Comparison of ENCODE assay signal across 20 cellular contexts in genomic region chr1:198604973-198605372, GRCh38. TPM values are rescaled to one million over a fixed set of nuclear protein-coding genes. Genes with fewer than 3 reads are reported as not detected.
DNase-seq lines count a peak whose midpoint lies in the region; ATAC-seq, FAIRE-seq and TF ChIP-seq lines count a peak whose summit lies in the region.
"Had no signal": no experiment of that assay in that cellular context is flagged by ENCODE, and none has a peak within 500 bp of the region (broad histone marks: within the 10 kb centered on the region; RNA-seq: fewer than 3 reads in every experiment).

No MANE protein-coding gene starts in this region.

- no TSS peak for BruUV-seq in endothelial cell of umbilical vein (replicated peaks; lab: Mats Ljungman, UMichigan)

- CTCF ChIA-PET in endothelial cell of umbilical vein (lab: Charles Lee): interaction anchor here (1.7 kb wide), 1 partner anchor 10 kb away, joined by 5 read pairs; no protein-coding TSS in a partner anchor

- H3K4me1 Mint-ChIP-seq in stimulated activated effector memory CD8-positive, alpha-beta T cell treated with anti-CD3 and anti-CD28 coated beads, Interleukin-12 subunit alpha, Interleukin-12 subunit beta, amount 100 ng/mL, for 72 hours: peaks cover 49% of the 10 kb centered on the region

- peaks cover 8% of the 10 kb centered on the region; the same call in 1 of the 2 replicates for H3K9me3 ChIP-seq in BLaER1
- H3K9me3 ChIP-seq in SK-N-MC (ENCODE audit: low read depth, low read length): no peaks in the 10 kb centered on the region
- H3K9me3 ChIP-seq in endothelial cell of umbilical vein (replicated peaks; ENCODE audit: control insufficient read depth, insufficient read depth, low read length): no peaks in the 10 kb centered on the region
- H3K9me3 ChIP-seq: HAP-1 had no signal

- no peak for TF ChIP-seq CTCF in endothelial cell of umbilical vein (IDR thresholded peaks at IDR 0.05; ENCODE audit: extremely low read depth in 1 of 2, insufficient read depth in 1 of 2, low read depth in 1 of 2, low read length in 2 of 2)

- POLR2A ChIA-PET in endothelial cell of umbilical vein (lab: Charles Lee): no interaction called here

- no peak overlapping the region for H3K27ac ChIP-seq in BLaER1
- H3K27ac ChIP-seq in SK-N-MC: peak overlapping the region; percentile 29; the same call in 1 of the 2 replicates
- H3K27ac ChIP-seq in endothelial cell of umbilical vein (ENCODE audit: insufficient read depth, low read depth, low read length): no peak overlapping the region
- H3K27ac ChIP-seq: PC-9 had no signal

- H3K36me3 ChIP-seq in BLaER1 (no peaks in the 10 kb centered on the region), SK-N-MC (ENCODE audit: insufficient read depth, low read length) (no peaks in the 10 kb centered on the region), endothelial cell of umbilical vein (ENCODE audit: control insufficient read depth in 2 of 2, extremely low read depth in 1 of 2, insufficient read depth in 2 of 2, low read length in 2 of 2) (no peaks in the 10 kb centered on the region)
- H3K36me3 ChIP-seq: HAP-1 had no signal

- no peaks in the 10 kb centered on the region for H3K27me3 ChIP-seq in BLaER1
- no peaks in the 10 kb centered on the region for H3K27me3 ChIP-seq in endothelial cell of umbilical vein (ENCODE audit: control insufficient read depth in 2 of 2, insufficient read depth in 2 of 2, low read length in 2 of 2)

- TF ChIP-seq POLR2A in endothelial cell of umbilical vein (IDR thresholded peaks at IDR 0.05; ENCODE audit: low read depth, low read length): no peak

- no peaks in the 10 kb centered on the region for H3K9me1 ChIP-seq in endothelial cell of umbilical vein (replicated peaks; ENCODE audit: control insufficient read depth, extremely low read depth, insufficient read depth, low read length)

- H3K4me2 ChIP-seq in BLaER1 (peak overlapping the region; percentile 55), endothelial cell of umbilical vein (ENCODE audit: insufficient read depth, low read length) (no peak overlapping the region)
- H3K4me2 ChIP-seq: PC-9 had no signal

- H3K36me3 Mint-ChIP-seq in stimulated activated effector memory CD8-positive, alpha-beta T cell treated with anti-CD3 and anti-CD28 coated beads, Interleukin-12 subunit alpha, Interleukin-12 subunit beta, amount 100 ng/mL, for 72 hours: no peaks in the 10 kb centered on the region

- H3K9ac ChIP-seq in BLaER1 (no peak overlapping the region), SK-N-MC (ENCODE audit: insufficient read length) (no peak overlapping the region), endothelial cell of umbilical vein (replicated peaks; ENCODE audit: extremely low read depth, insufficient read depth, low read length) (no peak overlapping the region)

- no peak for FAIRE-seq in endothelial cell of umbilical vein (lab: Jason Lieb, UNC)

- peaks cover 33% of the 10 kb centered on the region for H3K4me1 ChIP-seq in BLaER1
- H3K4me1 ChIP-seq in endothelial cell of umbilical vein (ENCODE audit: control insufficient read depth, extremely low read depth, insufficient read depth, low read length): no peaks in the 10 kb centered on the region
- H3K4me1 ChIP-seq: HAP-1 had no signal

- intact Hi-C loops in endothelial cell of umbilical vein (cut with micrococcal nuclease): no loop called here

- ATAC-seq in HG02642 (IDR thresholded peaks at IDR 0.05; ENCODE audit: poor library complexity, unreplicated experiment) (no peak), HG02759 (IDR thresholded peaks at IDR 0.05; ENCODE audit: unreplicated experiment) (no peak)
- no peak for ATAC-seq in stimulated activated effector memory CD8-positive, alpha-beta T cell treated with anti-CD3 and anti-CD28 coated beads, Interleukin-12 subunit alpha, Interleukin-12 subunit beta, amount 100 ng/mL, for 72 hours

- dilution Hi-C loops in endothelial cell of umbilical vein (cut with MboI; ENCODE audit: extremely low pct_ligation_motif_present, low sequenced_read_pairs): no loop called here

- H3K27ac Mint-ChIP-seq in stimulated activated effector memory CD8-positive, alpha-beta T cell treated with anti-CD3 and anti-CD28 coated beads, Interleukin-12 subunit alpha, Interleukin-12 subunit beta, amount 100 ng/mL, for 72 hours: no peak overlapping the region
- H3K27ac Mint-ChIP-seq: CD14-positive monocyte had no signal

- H2AFZ ChIP-seq in endothelial cell of umbilical vein (ENCODE audit: low read depth, low read length): no peak overlapping the region
- H2AFZ ChIP-seq: PC-9 had no signal

- H3K9me3 Mint-ChIP-seq in stimulated activated effector memory CD8-positive, alpha-beta T cell treated with anti-CD3 and anti-CD28 coated beads, Interleukin-12 subunit alpha, Interleukin-12 subunit beta, amount 100 ng/mL, for 72 hours: peaks cover 6% of the 10 kb centered on the region

- no peak overlapping the region for H3K4me3 Mint-ChIP-seq in stimulated activated effector memory CD8-positive, alpha-beta T cell treated with anti-CD3 and anti-CD28 coated beads, Interleukin-12 subunit alpha, Interleukin-12 subunit beta, amount 100 ng/mL, for 72 hours
- H3K4me3 Mint-ChIP-seq: CD14-positive monocyte had no signal

- H3K79me2 ChIP-seq in endothelial cell of umbilical vein (ENCODE audit: control insufficient read depth, insufficient read depth, low read length): no peaks in the 10 kb centered on the region

- DNase-seq in HUDEP-2 (lab: John Stamatoyannopoulos, UW; ENCODE audit: unreplicated experiment in 76 of 76) (peak in 59 of 76 experiments; percentile 2 to 91 (median 69)), SK-N-MC (ENCODE audit: low read depth, low spot score) (no peak), endothelial cell of umbilical vein (ENCODE audit: low read depth, low spot score) (peak; percentile 80), SHP77 (lab: John Stamatoyannopoulos, UW) (no peak)
- DNase-seq in stimulated activated effector memory CD8-positive, alpha-beta T cell treated with anti-CD3 and anti-CD28 coated beads, Interleukin-12 subunit alpha, Interleukin-12 subunit beta, amount 100 ng/mL, for 72 hours (ENCODE audit: low spot score in 2 of 2): no peak
- DNase-seq: Calu3, DMS79 treated with DMSO at 0.1 percent for 48 hours, KBM-7, MM.1S, NCI-H1694 treated with DMSO at 0.1 percent for 48 hours, NCI-H2107, NCI-H226, NCI-H524 treated with DMSO at 0.1 percent for 48 hours, PC-9 had no signal

- H4K20me1 ChIP-seq in BLaER1 (no peaks in the 10 kb centered on the region), endothelial cell of umbilical vein (replicated peaks; ENCODE audit: control insufficient read depth, extremely low read depth, insufficient read depth, low read length) (no peaks in the 10 kb centered on the region)

- H3K4me3 ChIP-seq in BLaER1 (no peak overlapping the region), SK-N-MC (no peak overlapping the region), endothelial cell of umbilical vein (replicated peaks in 1 of 3; ENCODE audit: insufficient read depth in 1 of 3, low read depth in 1 of 3, low read length in 3 of 3) (no peak overlapping the region)
- H3K4me3 ChIP-seq: HAP-1, PC-9 had no signal

TF ChIP-seq in endothelial cell of umbilical vein, 7 proteins besides CTCF, POLR2A, EP300 and RAD21:
- TF ChIP-seq FOS (IDR thresholded peaks at IDR 0.05; ENCODE audit: borderline replicate concordance, insufficient read depth, low read length) (no peak), EZH2 (IDR thresholded peaks at IDR 0.05; ENCODE audit: borderline replicate concordance, low read depth, low read length, severe bottlenecking) (no peak), POLR2AphosphoS5 (IDR thresholded peaks at IDR 0.05; ENCODE audit: insufficient read depth, low read depth, low read length) (no peak), JUN (IDR thresholded peaks at IDR 0.05; ENCODE audit: borderline replicate concordance, insufficient read depth, insufficient read length, low read depth) (no peak), MAX (IDR thresholded peaks at IDR 0.05; ENCODE audit: insufficient read depth, insufficient read length) (no peak), GATA2 (IDR thresholded peaks at IDR 0.05; ENCODE audit: insufficient read depth, insufficient read length, low read depth, low read length) (no peak)

RNA-seq across cellular contexts. Expression of gene PTPRC, which starts 33.9 kb away (rescaled TPM):
- total RNA-seq in endothelial cell of umbilical vein: not detected in 2 replicates
- not detected in 2 replicates for polyA plus RNA-seq in endothelial cell of umbilical vein
- polyA plus RNA-seq in endothelial cell of umbilical vein (2011; cell fraction: cytosol; rRNA removed): not detected in 2 replicates
- not detected in 2 replicates for polyA plus RNA-seq in endothelial cell of umbilical vein (2011; cell fraction: nucleus; rRNA removed)
- polyA plus RNA-seq in endothelial cell of umbilical vein (2012): not detected in 2 replicates
- 0.49 TPM in 1 of 2 replicates, not detected in the other for polyA minus RNA-seq in endothelial cell of umbilical vein
- not detected for polyA minus RNA-seq in endothelial cell of umbilical vein (2011; cell fraction: cytosol; rRNA and poly(A)+ RNA removed)
- polyA minus RNA-seq in endothelial cell of umbilical vein (2011; cell fraction: nucleus; rRNA and poly(A)+ RNA removed): not detected in 2 replicates
- total RNA-seq: Calu3, G401 had no signal

Comparison
In these comparisons a context has a peak if more than half of its experiments do, and no peak if none do; other contexts are left out.
1. DNase-seq: peak in HUDEP-2 (59 of 76) and endothelial cell of umbilical vein (single experiment); none in SK-N-MC (single experiment), SHP77 (0 of 2) and stimulated activated effector memory CD8-positive, alpha-beta T cell treated with anti-CD3 and anti-CD28 coated beads, Interleukin-12 subunit alpha, Interleukin-12 subunit beta, amount 100 ng/mL, for 72 hours (0 of 2).